In the genomic region with DNA sequence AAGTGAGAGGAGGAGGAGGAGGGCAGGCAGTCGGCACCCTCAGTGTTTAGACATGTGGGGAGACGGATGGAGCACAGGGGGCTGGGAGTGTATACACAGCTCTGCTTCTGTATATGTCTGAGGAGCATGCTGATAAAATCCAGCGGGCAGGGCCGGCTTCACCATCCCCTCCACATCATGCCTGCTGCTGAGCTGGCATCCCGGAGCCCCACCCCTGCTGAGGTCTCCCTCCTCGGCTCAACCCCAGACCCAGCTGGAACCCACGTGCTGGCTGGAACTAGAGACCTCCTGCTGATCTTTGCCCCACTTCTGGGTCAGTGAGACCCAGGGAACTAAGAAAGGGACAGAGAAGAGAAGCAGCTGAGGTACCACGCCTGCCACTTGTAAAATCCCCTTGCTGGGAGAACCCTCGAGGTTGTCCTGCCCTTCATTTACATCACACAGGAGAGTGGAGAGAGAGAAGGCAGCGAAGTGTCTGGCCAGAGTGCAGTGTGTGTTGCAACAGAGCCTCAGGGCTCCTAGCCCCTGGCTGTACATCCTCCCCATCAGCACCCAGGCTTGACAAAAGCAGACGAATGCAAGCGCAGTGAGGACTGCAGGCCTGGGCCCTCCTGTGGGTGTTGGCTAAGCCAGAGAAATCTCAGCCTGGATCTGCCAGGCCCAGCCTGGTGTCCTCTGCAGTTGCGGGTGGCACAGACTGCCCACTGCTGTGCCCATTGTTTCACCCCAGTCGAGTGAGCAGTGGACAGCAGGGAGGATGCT, we compare ENCODE assay signal across 20 cellular contexts.
DNase-seq lines count a peak whose midpoint lies in the region; ATAC-seq and TF ChIP-seq lines count a peak whose summit lies in the region.
"Had no signal": no experiment of that assay in that cellular context is flagged by ENCODE, and none has a peak within 500 bp of the region (broad histone marks: within the 10 kb centered on the region; RNA-seq: fewer than 3 reads in every experiment).

No MANE protein-coding gene starts in this region.

- DNase-seq in BE2C = peak; percentile 44
- peak; percentile 36 to 44 for DNase-seq in HAP-1 (ENCODE audit: low spot score in 2 of 2)
- no peak for DNase-seq in left lung
- no peak for DNase-seq in chondrocyte (ENCODE audit: low spot score)
- DNase-seq in NCI-H226 = no peak
- DNase-seq: CD8-positive, alpha-beta memory T cell; DMS79; GDM1; GM23248; NCI-H1105 treated with DMSO at 0.1 percent for 48 hours; NCI-H1930; NCI-H2171 treated with DMSO at 0.1 percent for 48 hours; NCI-H524 treated with DMSO at 0.1 percent for 48 hours had no signal

- no peaks in the 10 kb centered on the region; the same call in 1 of the 2 replicates for H3K4me1 ChIP-seq in BE2C
- no peaks in the 10 kb centered on the region for H3K4me1 ChIP-seq in HAP-1
- no peaks in the 10 kb centered on the region for H3K4me1 ChIP-seq in left lung

- H3K36me3 ChIP-seq in BE2C (no peaks in the 10 kb centered on the region), HAP-1 (replicated peaks) (no peaks in the 10 kb centered on the region), left lung (no peaks in the 10 kb centered on the region)
- H3K36me3 ChIP-seq: BLaER1 treated with 17β-estradiol and CSF1 and Interleukin-3, amounts not matched to agents 10 nM and 100 nM had no signal

- no peaks in the 10 kb centered on the region for H3K9me3 ChIP-seq in BE2C
- H3K9me3 ChIP-seq in HAP-1 = peaks cover 2% of the 10 kb centered on the region; the same call in 1 of the 2 replicates
- H3K9me3 ChIP-seq in left lung = no peaks in the 10 kb centered on the region

- H3K9me3 Mint-ChIP-seq in chondrocyte (ENCODE audit: low read depth) = peaks cover 8% of the 10 kb centered on the region

- H3K27ac ChIP-seq in angular gyrus (ENCODE audit: low read depth, low read length) (peak overlapping the region; percentile 16), left lung (no peak overlapping the region)
- H3K27ac ChIP-seq: BLaER1 treated with 17β-estradiol and CSF1 and Interleukin-3, amounts not matched to agents 10 nM and 100 nM; GM23248; SK-N-MC had no signal

- peaks cover 42% of the 10 kb centered on the region for H3K27me3 Mint-ChIP-seq in chondrocyte (ENCODE audit: low read depth)

- peak; percentile 32 for ATAC-seq in left lung
- ATAC-seq in GM21367 (IDR thresholded peaks at IDR 0.05; ENCODE audit: unreplicated experiment) = no peak
- no peak for ATAC-seq in HG03095 (IDR thresholded peaks at IDR 0.05; ENCODE audit: unreplicated experiment)
- ATAC-seq: Panc1 had no signal

- H3K4me3 Mint-ChIP-seq in chondrocyte (ENCODE audit: unreplicated experiment) = no peak overlapping the region
- H3K4me3 Mint-ChIP-seq: CD8-positive, alpha-beta memory T cell had no signal

- H3K27me3 ChIP-seq in BE2C = no peaks in the 10 kb centered on the region
- no peaks in the 10 kb centered on the region for H3K27me3 ChIP-seq in HAP-1 (ENCODE audit: low read depth)
- no peaks in the 10 kb centered on the region for H3K27me3 ChIP-seq in left lung
- H3K27me3 ChIP-seq: BLaER1 treated with 17β-estradiol and CSF1 and Interleukin-3, amounts not matched to agents 10 nM and 100 nM had no signal

- peaks cover 3% of the 10 kb centered on the region for H3K4me1 Mint-ChIP-seq in chondrocyte (ENCODE audit: low read depth)
- H3K4me1 Mint-ChIP-seq: CD8-positive, alpha-beta memory T cell had no signal

- intact Hi-C loops in left lung (cut with DNase I) = no loop called here

- TF ChIP-seq CTCF in BE2C (IDR thresholded peaks at IDR 0.05; ENCODE audit: low read depth, low read length) (no peak), left lung (IDR thresholded peaks at IDR 0.05) (no peak), chondrocyte (IDR thresholded peaks at IDR 0.05) (no peak)

- in situ Hi-C loops in HAP-1 (cut with MboI; ENCODE audit: low sequenced_read_pairs) = no loop called here

- H3K4me3 ChIP-seq in BE2C (ENCODE audit: low read depth, low read length) (no peak overlapping the region), HAP-1 (no peak overlapping the region), left lung (no peak overlapping the region)
- H3K4me3 ChIP-seq: BLaER1 treated with 17β-estradiol and CSF1 and Interleukin-3, amounts not matched to agents 10 nM and 100 nM; GM12878; GM23248; SK-N-MC had no signal

- H3K27ac Mint-ChIP-seq in chondrocyte (ENCODE audit: unreplicated experiment) = no peak overlapping the region
- H3K27ac Mint-ChIP-seq: CD8-positive, alpha-beta memory T cell had no signal

- H3K36me3 Mint-ChIP-seq in chondrocyte (ENCODE audit: low read depth) = peaks cover 3% of the 10 kb centered on the region
- H3K36me3 Mint-ChIP-seq: CD8-positive, alpha-beta memory T cell had no signal

Comparison
In these comparisons a context has a peak if more than half of its experiments do, and no peak if none do; other contexts are left out.
1. DNase-seq: peak in BE2C (single experiment) and HAP-1 (2 of 2); none in left lung (0 of 2), chondrocyte (single experiment) and NCI-H226 (single experiment).